ENCODE assay signal across 11 cellular contexts in the genomic region with DNA sequence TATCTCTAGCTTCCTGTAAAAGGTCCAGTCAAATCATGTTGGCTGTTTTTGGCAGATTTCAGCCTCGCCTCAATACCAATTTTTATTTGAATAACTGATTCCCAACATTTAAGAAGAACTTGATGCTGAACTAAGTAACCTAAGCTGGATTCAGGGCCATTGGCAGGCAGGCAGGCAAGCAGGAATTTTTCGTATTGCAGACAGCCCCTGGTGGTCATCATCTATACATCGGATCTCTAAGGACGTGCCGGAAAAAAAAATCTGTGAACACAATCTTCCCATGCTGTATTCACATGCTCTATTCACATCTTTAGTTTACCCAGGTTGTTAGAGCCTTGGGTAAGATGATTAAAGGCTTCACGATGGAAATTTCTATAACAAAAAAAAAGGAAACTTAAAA. TPM values are rescaled to one million over a fixed set of nuclear protein-coding genes. Genes with fewer than 3 reads are reported as not detected.
A peak's percentile ranks its signal among the peaks of the same experiment; 100 is the strongest.
DNase-seq lines count a peak whose midpoint lies in the region; ATAC-seq and TF ChIP-seq lines count a peak whose summit lies in the region.
"Had no signal": no experiment of that assay in that cellular context is flagged by ENCODE, and none has a peak within 500 bp of the region (broad histone marks: within the 10 kb centered on the region; RNA-seq: fewer than 3 reads in every experiment).

No MANE protein-coding gene starts in this region.

- intact Hi-C loops in A673 (cut with micrococcal nuclease; ENCODE audit: unreplicated experiment) (loop anchor here (5.0 kb wide), 1 partner anchor 477 kb away; no protein-coding TSS in a partner anchor), activated B cell treated with CpG ODN at 0.5 μM for 24 hours (cut with micrococcal nuclease) (loop anchor here (1.0 kb wide), 1 partner anchor 256 kb away; no protein-coding TSS in a partner anchor)
- intact Hi-C loops in activated T-helper 1 cell treated with anti-CD3 and anti-CD28 coated beads, Interleukin-12 subunit alpha, Interleukin-12 subunit beta, Interleukin-2, Interleukin-4 antibody, amounts not matched to agents 30 ng/mL and 10 ng/mL and 1 ng/mL, durations not matched to agents 14 hours and 24 hours and 36 hours (cut with micrococcal nuclease), result no loop called here

- peaks cover 13% of the 10 kb centered on the region; the same call in 2 of the 3 replicates for H3K4me1 Mint-ChIP-seq in GM23338
- H3K4me1 Mint-ChIP-seq in activated B cell treated with CpG ODN at 0.5 μM for 24 hours, result peaks cover 46% of the 10 kb centered on the region
- peaks cover 28% of the 10 kb centered on the region for H3K4me1 Mint-ChIP-seq in activated T-helper 1 cell treated with anti-CD3 and anti-CD28 coated beads, Interleukin-12 subunit alpha, Interleukin-12 subunit beta, Interleukin-2, Interleukin-4 antibody, amounts not matched to agents 30 ng/mL and 10 ng/mL and 1 ng/mL, durations not matched to agents 14 hours and 24 hours and 36 hours (ENCODE audit: low read depth)

- H4K20me1 ChIP-seq in GM23338 (replicated peaks; ENCODE audit: insufficient read depth), result no peaks in the 10 kb centered on the region

- H3K4me1 ChIP-seq in A673 (ENCODE audit: insufficient read depth, low read length, poor library complexity, severe bottlenecking), result no peaks in the 10 kb centered on the region
- peaks cover 14% of the 10 kb centered on the region; the same call in 1 of the 2 replicates for H3K4me1 ChIP-seq in GM23338 (ENCODE audit: insufficient read depth)

- peaks cover 24% of the 10 kb centered on the region for H3K79me2 ChIP-seq in GM23338 (replicated peaks; ENCODE audit: insufficient read depth)

- in situ Hi-C loops in GM13976 (cut with MboI; ENCODE audit: low sequenced_read_pairs, unreplicated experiment), result loop anchor here (25.0 kb wide), 1 partner anchor 472 kb away; a partner anchor contains a TSS

- CTCF ChIA-PET in A673 (lab: Charles Lee), result no interaction called here
- CTCF ChIA-PET in activated B cell treated with CpG ODN at 0.5 μM for 24 hours (lab: Charles Lee), result interaction anchor here (1.1 kb wide), 1 partner anchor 257 kb away, joined by 4 read pairs; a partner anchor contains a TSS

- H3K4me2 ChIP-seq in GM23338, result no peak overlapping the region

- DNase-seq in A673 (ENCODE audit: low spot score) (peak; percentile 40), GM23338 (ENCODE audit: low spot score) (peak; percentile 67), activated B cell treated with CpG ODN at 0.5 μM for 24 hours (no peak), glomerular visceral epithelial cell (ENCODE audit: extremely low spot score) (peak; percentile 18), HuH-7 (ENCODE audit: low spot score) (no peak), GM13976 (ENCODE audit: low spot score) (no peak)
- DNase-seq in activated T-helper 1 cell treated with anti-CD3 and anti-CD28 coated beads, Interleukin-12 subunit alpha, Interleukin-12 subunit beta, Interleukin-2, Interleukin-4 antibody, amounts not matched to agents 30 ng/mL and 10 ng/mL and 1 ng/mL, durations not matched to agents 14 hours and 24 hours and 36 hours (ENCODE audit: low spot score), result no peak
- DNase-seq: NCI-H748 treated with DMSO at 0.1 percent for 48 hours; stimulated activated CD4-positive, alpha-beta T cell treated with anti-CD3 and anti-CD28 coated beads, Interleukin-1b, Interleukin-23, amount 100 ng/mL, for 48 hours; T-helper 17 cell had no signal

- H3K27ac Mint-ChIP-seq in GM23338 (no peak overlapping the region), activated B cell treated with CpG ODN at 0.5 μM for 24 hours (peak overlapping the region; percentile 20)
- no peak overlapping the region for H3K27ac Mint-ChIP-seq in activated T-helper 1 cell treated with anti-CD3 and anti-CD28 coated beads, Interleukin-12 subunit alpha, Interleukin-12 subunit beta, Interleukin-2, Interleukin-4 antibody, amounts not matched to agents 30 ng/mL and 10 ng/mL and 1 ng/mL, durations not matched to agents 14 hours and 24 hours and 36 hours
- H3K27ac Mint-ChIP-seq: T-helper 17 cell had no signal

- ATAC-seq in GM23338 (peak; percentile 14; the same call in 2 of the 3 replicates), activated B cell treated with CpG ODN at 0.5 μM for 24 hours (ENCODE audit: low read depth) (no peak), GM19324 (IDR thresholded peaks at IDR 0.05; ENCODE audit: low FRiP score, unreplicated experiment) (no peak)
- ATAC-seq: T-helper 17 cell had no signal

- POLR2A ChIA-PET in A673 (lab: Charles Lee; ENCODE audit: low non-redundant PET) (no interaction called here), activated B cell treated with CpG ODN at 0.5 μM for 24 hours (lab: Charles Lee) (interaction anchor here (1.1 to 1.7 kb wide), 2 partner anchors 248 to 257 kb away, joined by 3 to 5 read pairs; a partner anchor contains a TSS)

- H3K27me3 Mint-ChIP-seq in GM23338 (ENCODE audit: insufficient read depth, low read depth, poor library complexity) (peaks cover 2% of the 10 kb centered on the region), activated B cell treated with CpG ODN at 0.5 μM for 24 hours (no peaks in the 10 kb centered on the region)
- H3K27me3 Mint-ChIP-seq in activated T-helper 1 cell treated with anti-CD3 and anti-CD28 coated beads, Interleukin-12 subunit alpha, Interleukin-12 subunit beta, Interleukin-2, Interleukin-4 antibody, amounts not matched to agents 30 ng/mL and 10 ng/mL and 1 ng/mL, durations not matched to agents 14 hours and 24 hours and 36 hours (ENCODE audit: insufficient read depth), result no peaks in the 10 kb centered on the region
- H3K27me3 Mint-ChIP-seq: T-helper 17 cell had no signal

- no TSS peak for BruUV-seq in A673 (replicated peaks; lab: Mats Ljungman, UMichigan)

- H3K9me3 Mint-ChIP-seq in GM23338 (no peaks in the 10 kb centered on the region), activated B cell treated with CpG ODN at 0.5 μM for 24 hours (no peaks in the 10 kb centered on the region)
- no peaks in the 10 kb centered on the region for H3K9me3 Mint-ChIP-seq in activated T-helper 1 cell treated with anti-CD3 and anti-CD28 coated beads, Interleukin-12 subunit alpha, Interleukin-12 subunit beta, Interleukin-2, Interleukin-4 antibody, amounts not matched to agents 30 ng/mL and 10 ng/mL and 1 ng/mL, durations not matched to agents 14 hours and 24 hours and 36 hours

- H3K4me3 Mint-ChIP-seq in GM23338 (no peak overlapping the region), activated B cell treated with CpG ODN at 0.5 μM for 24 hours (no peak overlapping the region)
- no peak overlapping the region for H3K4me3 Mint-ChIP-seq in activated T-helper 1 cell treated with anti-CD3 and anti-CD28 coated beads, Interleukin-12 subunit alpha, Interleukin-12 subunit beta, Interleukin-2, Interleukin-4 antibody, amounts not matched to agents 30 ng/mL and 10 ng/mL and 1 ng/mL, durations not matched to agents 14 hours and 24 hours and 36 hours
- H3K4me3 Mint-ChIP-seq: T-helper 17 cell had no signal

- 0 out of 2 replicates have a peak, but pooled peaks cover 3% of the 10 kb centered on the region for H3F3A ChIP-seq in GM23338 (replicated peaks; ENCODE audit: low read depth)

- H3K36me3 ChIP-seq in A673 (ENCODE audit: insufficient read depth, low read length, poor library complexity, severe bottlenecking) (peaks cover 53% of the 10 kb centered on the region), GM23338 (ENCODE audit: insufficient read depth) (peaks cover 44% of the 10 kb centered on the region)

- H3K9me2 ChIP-seq in GM23338 (ENCODE audit: insufficient read depth), result no peaks in the 10 kb centered on the region

- H3K36me3 Mint-ChIP-seq in GM23338 (ENCODE audit: low read depth) (peaks cover 64% of the 10 kb centered on the region), activated B cell treated with CpG ODN at 0.5 μM for 24 hours (ENCODE audit: low read depth) (peaks cover 67% of the 10 kb centered on the region)
- H3K36me3 Mint-ChIP-seq in activated T-helper 1 cell treated with anti-CD3 and anti-CD28 coated beads, Interleukin-12 subunit alpha, Interleukin-12 subunit beta, Interleukin-2, Interleukin-4 antibody, amounts not matched to agents 30 ng/mL and 10 ng/mL and 1 ng/mL, durations not matched to agents 14 hours and 24 hours and 36 hours (ENCODE audit: low read depth), result peaks cover 38% of the 10 kb centered on the region

- H3K4me3 ChIP-seq in A673 (ENCODE audit: low read depth, low read length, poor library complexity, severe bottlenecking) (no peak overlapping the region), GM23338 (no peak overlapping the region)

- H3K9me3 ChIP-seq in A673 (ENCODE audit: low read depth, low read length, poor library complexity, severe bottlenecking), result no peaks in the 10 kb centered on the region

- TF ChIP-seq CTCF in A673 (conservative IDR thresholded peaks at IDR 0.05; ENCODE audit: low read depth, low read length), result peak; percentile 37
- TF ChIP-seq CTCF in GM23338 (conservative IDR thresholded peaks at IDR 0.05; ENCODE audit: low read depth in 2 of 2), result peak; percentile 13 to 50
- TF ChIP-seq CTCF in activated B cell treated with CpG ODN at 0.5 μM for 24 hours (IDR thresholded peaks at IDR 0.05), result no peak
- TF ChIP-seq CTCF in GM13976 (IDR thresholded peaks at IDR 0.05; ENCODE audit: borderline replicate concordance, control extremely low read depth, extremely low read depth, insufficient read depth, missing control alignments), result no peak

- H2AFZ ChIP-seq in GM23338, result no peak overlapping the region

- no peaks in the 10 kb centered on the region for H3K27me3 ChIP-seq in A673 (replicated peaks; ENCODE audit: insufficient read depth, low read depth, low read length, poor library complexity)
- no peaks in the 10 kb centered on the region for H3K27me3 ChIP-seq in GM23338 (ENCODE audit: insufficient read depth)

- H3K27ac ChIP-seq in A673 (ENCODE audit: low read depth, low read length, poor library complexity, severe bottlenecking) (no peak overlapping the region), GM23338 (ENCODE audit: low read depth) (no peak overlapping the region)

RNA-seq across cellular contexts. Expression of a gene that starts 7.0 kb away (rescaled TPM):
- total RNA-seq in A673 (2021), result 11.9 and 14.3 TPM in 2 replicates
- total RNA-seq in GM23338 (2014; rRNA removed; shearing (Covaris generic)), result 8.0 and 12.3 TPM in 2 replicates
- 12.6 and 15.8 TPM in 2 replicates for polyA plus RNA-seq in GM23338 (2016; fragmentation: Nextera tagmentation; extraction: Ambion mirVana)
- total RNA-seq in activated B cell treated with CpG ODN at 0.5 μM for 24 hours, result 19.9 and 20.8 TPM in 2 replicates
- 12.3 and 15.2 TPM in 2 replicates for total RNA-seq in activated T-helper 1 cell treated with anti-CD3 and anti-CD28 coated beads, Interleukin-12 subunit alpha, Interleukin-12 subunit beta, Interleukin-2, Interleukin-4 antibody, amounts not matched to agents 30 ng/mL and 10 ng/mL and 1 ng/mL, durations not matched to agents 14 hours and 24 hours and 36 hours

Comparison
In these comparisons a context has a peak if more than half of its experiments do, and no peak if none do; other contexts are left out.
1. DNase-seq: peak in A673 (single experiment), GM23338 (single experiment) and glomerular visceral epithelial cell (single experiment); none in activated B cell treated with CpG ODN at 0.5 μM for 24 hours (single experiment), activated T-helper 1 cell treated with anti-CD3 and anti-CD28 coated beads, Interleukin-12 subunit alpha, Interleukin-12 subunit beta, Interleukin-2, Interleukin-4 antibody, amounts not matched to agents 30 ng/mL and 10 ng/mL and 1 ng/mL, durations not matched to agents 14 hours and 24 hours and 36 hours (single experiment), HuH-7 (single experiment) and GM13976 (single experiment).
2. CTCF ChIP-seq: peak in A673 (single experiment) and GM23338 (2 of 2); none in activated B cell treated with CpG ODN at 0.5 μM for 24 hours (single experiment) and GM13976 (single experiment).